12 cellular contexts compared by ENCODE assay signal in the genomic region with DNA sequence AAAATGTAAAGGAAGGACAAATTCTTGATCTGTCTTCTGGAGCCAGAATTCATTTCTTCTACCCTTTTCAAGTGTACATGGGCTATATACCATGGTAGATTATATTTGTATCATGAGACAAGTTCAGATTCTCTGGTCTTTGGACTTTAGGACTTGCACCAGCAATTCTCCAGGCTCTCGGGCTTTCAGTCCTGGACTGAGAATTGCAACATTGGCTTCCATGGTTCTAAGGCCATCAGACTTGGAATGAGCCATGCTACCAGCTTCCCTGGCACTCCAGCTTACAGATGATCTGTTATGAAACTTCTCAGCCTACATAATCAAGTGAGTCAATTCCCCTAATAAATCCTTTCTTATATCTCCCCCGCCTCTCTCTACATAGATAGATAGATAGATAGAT. TPM values are rescaled to one million over a fixed set of nuclear protein-coding genes. Genes with fewer than 3 reads are reported as not detected.
"Had no signal": no experiment of that assay in that cellular context is flagged by ENCODE, and none has a peak within 500 bp of the region (broad histone marks: within the 10 kb centered on the region; RNA-seq: fewer than 3 reads in every experiment).

No MANE protein-coding gene starts in this region.

- H2AFZ ChIP-seq: GM23248, GM23338 had no signal

- H3K4me1 ChIP-seq: HAP-1 had no signal

- DNase-seq: GM23248, GOT3, H7, H9, HCEC 1CT, HFFc6 had no signal

- H3K9me3 ChIP-seq: HAP-1 had no signal

- H3K4me3 ChIP-seq: GM23248, GM23338, HAP-1 had no signal

- FAIRE-seq: H1, H54 had no signal

- H3K9ac ChIP-seq: GM23248 had no signal

- H3K36me3 ChIP-seq: HAP-1 had no signal

- H3K27ac ChIP-seq: GM23248 had no signal

- H3K4me2 ChIP-seq: GM23338 had no signal

- ATAC-seq: GM23338, HCT116 had no signal

RNA-seq across cellular contexts. Expression of a gene that starts 33.3 kb away (rescaled TPM):
- total RNA-seq: GM23248, H1, H4, H7, H9, HFFc6 had no signal
- polyA plus RNA-seq: GM23248 had no signal
